In genomic region chr1:31189696-31190674, GRCh38 we compare ENCODE assay signal across 1 cellular context.
TF ChIP-seq lines count a peak whose summit lies in the region.

No MANE protein-coding gene starts in this region.

TF ChIP-seq in H1, 55 proteins besides CTCF, POLR2A, EP300 and RAD21:
- TF ChIP-seq FOSL1 (IDR thresholded peaks at IDR 0.05; ENCODE audit: insufficient read depth, low read depth, low read length) (no peak), KDM1A (IDR thresholded peaks at IDR 0.05; ENCODE audit: borderline replicate concordance, low read length) (0 out of 2 replicates have a peak, but pooled peaks have one; percentile 19)
TF ChIP-seq in H1: peak in this region for 1.
